ENCODE assay signal across 21 cellular contexts in the genomic region with DNA sequence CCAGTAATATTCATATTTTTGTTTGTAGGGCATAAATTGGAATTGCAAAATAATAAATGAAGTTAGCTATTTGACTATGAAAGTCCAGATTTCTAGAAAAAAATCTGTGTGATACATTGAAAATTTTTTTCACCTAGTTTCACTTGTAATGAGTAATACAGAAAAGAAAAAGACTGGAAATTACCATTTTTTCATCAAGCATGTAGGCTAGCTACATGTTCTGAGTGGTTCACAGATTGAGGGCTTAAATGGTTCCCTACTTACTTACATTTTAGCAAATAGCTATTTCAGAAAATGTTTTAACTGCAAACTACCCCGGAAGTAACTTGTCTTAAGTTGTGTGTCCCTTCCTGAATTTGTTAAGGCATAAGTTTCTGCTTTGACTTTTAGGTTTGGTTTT.
A peak's percentile ranks its signal among the peaks of the same experiment; 100 is the strongest.
DNase-seq lines count a peak whose midpoint lies in the region; ATAC-seq lines count a peak whose summit lies in the region.
"Had no signal": no experiment of that assay in that cellular context is flagged by ENCODE, and none has a peak within 500 bp of the region (broad histone marks: within the 10 kb centered on the region; RNA-seq: fewer than 3 reads in every experiment).

No MANE protein-coding gene starts in this region.

- peak; percentile 26 for DNase-seq in activated CD4-positive, alpha-beta T cell treated with anti-CD3 and anti-CD28 coated beads, Interleukin-2, amount 10 ng/mL, durations not matched to agents 24 days and 14 days
- DNase-seq in activated CD4-positive, alpha-beta T cell treated with anti-CD3 and anti-CD28 coated beads for 4 hours, result no peak
- DNase-seq in iPS-NIHi7 (ENCODE audit: extremely low spot score), result no peak
- DNase-seq in substantia nigra (lab: John Stamatoyannopoulos, UW), result no peak
- no peak for DNase-seq in hepatic stellate cell (ENCODE audit: low spot score)
- DNase-seq: Caco-2; CD4-positive, CD25-positive, alpha-beta regulatory T cell; CD8-positive, alpha-beta T cell; DMS153; DND-41; GM23248; H7; HCEC 1CT had no signal

- H3K9me3 Mint-ChIP-seq in activated CD4-positive, alpha-beta T cell treated with anti-CD3 and anti-CD28 coated beads, Interleukin-2, amount 10 ng/mL, durations not matched to agents 24 days and 14 days, result no peaks in the 10 kb centered on the region
- H3K9me3 Mint-ChIP-seq: CD8-positive, alpha-beta T cell had no signal

- no peak overlapping the region for H3K27ac Mint-ChIP-seq in activated CD4-positive, alpha-beta T cell treated with anti-CD3 and anti-CD28 coated beads, Interleukin-2, amount 10 ng/mL, durations not matched to agents 24 days and 14 days
- H3K27ac Mint-ChIP-seq: B cell; CD4-positive, CD25-positive, alpha-beta regulatory T cell; CD8-positive, alpha-beta T cell had no signal

- H3K27ac ChIP-seq in substantia nigra (ENCODE audit: low read depth, low read length, poor library complexity, severe bottlenecking), result no peak overlapping the region
- H3K27ac ChIP-seq: 22Rv1, BLaER1, C4-2B, GM23248 had no signal

- intact Hi-C loops in activated CD4-positive, alpha-beta T cell treated with anti-CD3 and anti-CD28 coated beads, Interleukin-2, amount 10 ng/mL, durations not matched to agents 24 days and 14 days (cut with micrococcal nuclease), result no loop called here

- ATAC-seq in HG02870 (IDR thresholded peaks at IDR 0.05; ENCODE audit: unreplicated experiment), result peak; percentile 54
- peak; percentile 71 for ATAC-seq in HG03432 (IDR thresholded peaks at IDR 0.05; ENCODE audit: unreplicated experiment)
- ATAC-seq in HG03108 (IDR thresholded peaks at IDR 0.05; ENCODE audit: unreplicated experiment), result no peak
- ATAC-seq: CD8-positive, alpha-beta T cell; GM12878 had no signal

- H3K4me1 Mint-ChIP-seq in activated CD4-positive, alpha-beta T cell treated with anti-CD3 and anti-CD28 coated beads, Interleukin-2, amount 10 ng/mL, durations not matched to agents 24 days and 14 days, result no peaks in the 10 kb centered on the region
- H3K4me1 Mint-ChIP-seq: B cell; CD4-positive, CD25-positive, alpha-beta regulatory T cell had no signal

- no peak overlapping the region for H3K4me3 Mint-ChIP-seq in activated CD4-positive, alpha-beta T cell treated with anti-CD3 and anti-CD28 coated beads, Interleukin-2, amount 10 ng/mL, durations not matched to agents 24 days and 14 days
- H3K4me3 Mint-ChIP-seq: B cell; CD4-positive, CD25-positive, alpha-beta regulatory T cell; CD8-positive, alpha-beta T cell had no signal

- H3K36me3 Mint-ChIP-seq in activated CD4-positive, alpha-beta T cell treated with anti-CD3 and anti-CD28 coated beads, Interleukin-2, amount 10 ng/mL, durations not matched to agents 24 days and 14 days (ENCODE audit: low read depth), result no peaks in the 10 kb centered on the region
- H3K36me3 Mint-ChIP-seq: CD4-positive, CD25-positive, alpha-beta regulatory T cell; CD8-positive, alpha-beta T cell had no signal

- no peaks in the 10 kb centered on the region for H3K27me3 Mint-ChIP-seq in activated CD4-positive, alpha-beta T cell treated with anti-CD3 and anti-CD28 coated beads, Interleukin-2, amount 10 ng/mL, durations not matched to agents 24 days and 14 days
- H3K27me3 Mint-ChIP-seq: CD4-positive, CD25-positive, alpha-beta regulatory T cell had no signal
